ENCODE assay signal across 7 cellular contexts in the genomic region with DNA sequence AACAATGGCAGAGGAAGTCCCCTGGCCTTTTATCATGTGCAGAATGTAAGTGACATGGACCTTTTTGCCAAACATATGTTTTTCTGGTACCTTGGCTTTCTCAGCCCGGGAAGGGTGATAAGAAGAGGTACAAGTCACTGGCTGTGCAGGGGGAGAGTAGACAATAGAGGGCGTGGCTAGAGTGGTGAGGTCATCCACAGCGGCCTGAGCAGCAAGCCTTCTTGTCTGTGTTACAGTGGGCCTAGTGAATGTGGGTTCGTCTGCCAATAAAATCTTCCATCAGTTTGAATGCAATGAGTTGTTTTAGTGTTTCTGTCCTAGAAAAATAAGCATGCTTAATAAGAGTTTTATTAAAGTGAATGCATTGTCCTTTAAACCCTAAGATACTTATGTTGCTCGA. TPM values are rescaled to one million over a fixed set of nuclear protein-coding genes. Genes with fewer than 3 reads are reported as not detected.
A peak's percentile ranks its signal among the peaks of the same experiment; 100 is the strongest.
DNase-seq lines count a peak whose midpoint lies in the region; ATAC-seq and TF ChIP-seq lines count a peak whose summit lies in the region.

No MANE protein-coding gene starts in this region.

- H3K9me3 Mint-ChIP-seq in activated naive CD8-positive, alpha-beta T cell treated with anti-CD3 and anti-CD28 coated beads, Interleukin-2, amount 50 U/mL, for 24 hours, result no peaks in the 10 kb centered on the region

- in situ Hi-C loops in IMR-90 (cut with MboI; ENCODE audit: low sequenced_read_pairs), result no loop called here

- H4K5ac ChIP-seq in IMR-90 (ENCODE audit: low read depth, low read length), result no peak overlapping the region

- TF ChIP-seq RAD21 in IMR-90 (IDR thresholded peaks at IDR 0.05; ENCODE audit: low read length), result no peak

- TF ChIP-seq POLR2A in IMR-90 (IDR thresholded peaks at IDR 0.05; ENCODE audit: low read depth, low read length), result no peak

- dilution Hi-C loops in IMR-90 (cut with HindIII; ENCODE audit: low sequenced_read_pairs, unreplicated experiment), result no loop called here

- no peak overlapping the region for H2BK120ac ChIP-seq in IMR-90 (ENCODE audit: low read depth, low read length)

- no peaks in the 10 kb centered on the region for H3K9me3 ChIP-seq in IMR-90 (ENCODE audit: control insufficient read depth, insufficient read depth, low read length)
- no peaks in the 10 kb centered on the region for H3K9me3 ChIP-seq in iPS DF 6.9 (ENCODE audit: control insufficient read depth, insufficient read depth, low read length)
- H3K9me3 ChIP-seq in osteoblast (ENCODE audit: low read depth, low read length), result no peaks in the 10 kb centered on the region

- H2AFZ ChIP-seq in IMR-90 (replicated peaks; ENCODE audit: low read length, poor library complexity) (peak overlapping the region; percentile 71), osteoblast (ENCODE audit: low read length) (no peak overlapping the region)

- H4K20me1 ChIP-seq in IMR-90 (ENCODE audit: insufficient read depth, low read length) (no peaks in the 10 kb centered on the region), osteoblast (ENCODE audit: insufficient read depth, low read length) (no peaks in the 10 kb centered on the region)

- no peak overlapping the region for H4K91ac ChIP-seq in IMR-90 (ENCODE audit: insufficient read depth, low read depth, low read length)

- ATAC-seq in IMR-90 (ENCODE audit: low read depth), result peak; percentile 49; the same call in 1 of the 2 replicates
- no peak for ATAC-seq in activated naive CD8-positive, alpha-beta T cell treated with anti-CD3 and anti-CD28 coated beads, Interleukin-2, amount 50 U/mL, for 24 hours

- peaks cover 16% of the 10 kb centered on the region for H3K36me3 ChIP-seq in IMR-90 (ENCODE audit: control insufficient read depth, insufficient read depth, low read length)
- peaks cover 4% of the 10 kb centered on the region; the same call in 1 of the 2 replicates for H3K36me3 ChIP-seq in iPS DF 6.9 (ENCODE audit: control insufficient read depth, insufficient read depth, low read length)
- peaks cover 46% of the 10 kb centered on the region for H3K36me3 ChIP-seq in osteoblast (ENCODE audit: insufficient read depth, low read length)

- DNase-seq in IMR-90 (peak; percentile 62), astrocyte of the hippocampus (ENCODE audit: low read depth, low spot score) (peak; percentile 88), iPS DF 6.9 (ENCODE audit: low read depth, low spot score) (peak; percentile 39), NCI-H1092 (lab: John Stamatoyannopoulos, UW) (no peak), osteoblast (ENCODE audit: insufficient read length, low spot score, missing footprints) (no peak)
- DNase-seq in activated naive CD8-positive, alpha-beta T cell treated with anti-CD3 and anti-CD28 coated beads, Interleukin-2, amount 50 U/mL, for 24 hours, result no peak

- no peak overlapping the region for H3K18ac ChIP-seq in IMR-90 (ENCODE audit: low read depth, low read length)

- intact Hi-C loops in IMR-90 (cut with micrococcal nuclease), result loop anchor here (5.0 to 10.0 kb wide), 2 partner anchors 183 to 385 kb away; no protein-coding TSS in a partner anchor

- no peak overlapping the region for H2AK9ac ChIP-seq in IMR-90 (replicated peaks; ENCODE audit: low read depth, low read length, poor library complexity)

- H3K9ac ChIP-seq in IMR-90 (ENCODE audit: low read depth, low read length), result no peak overlapping the region

- CTCF ChIA-PET in IMR-90 (lab: Yijun Ruan, JAX), result interaction anchor here (1.4 kb wide), 1 partner anchor 129 kb away, joined by 3 read pairs; the partner anchor contains the start of gene KIF1B

- no TSS peak for BruUV-seq in IMR-90 (replicated peaks; lab: Mats Ljungman, UMichigan)

- TF ChIP-seq CTCF in IMR-90 (conservative IDR thresholded peaks at IDR 0.05; ENCODE audit: low read depth, low read length) (no peak), osteoblast (IDR thresholded peaks at IDR 0.05; ENCODE audit: extremely low read depth, low read depth, low read length) (no peak)

- peaks cover 5% of the 10 kb centered on the region for H3K4me1 ChIP-seq in IMR-90 (ENCODE audit: control insufficient read depth, insufficient read depth, low read length)
- H3K4me1 ChIP-seq in iPS DF 6.9 (ENCODE audit: control insufficient read depth, insufficient read depth, low read length), result no peaks in the 10 kb centered on the region
- peaks cover 3% of the 10 kb centered on the region for H3K4me1 ChIP-seq in osteoblast (ENCODE audit: insufficient read depth, low read length)

- no peaks in the 10 kb centered on the region for H3K27me3 Mint-ChIP-seq in activated naive CD8-positive, alpha-beta T cell treated with anti-CD3 and anti-CD28 coated beads, Interleukin-2, amount 50 U/mL, for 24 hours

- H3K27me3 ChIP-seq in IMR-90 (ENCODE audit: control insufficient read depth, insufficient read depth, low read length) (no peaks in the 10 kb centered on the region), iPS DF 6.9 (ENCODE audit: control insufficient read depth, insufficient read depth, low read length) (no peaks in the 10 kb centered on the region), osteoblast (ENCODE audit: insufficient read depth, low read length) (no peaks in the 10 kb centered on the region)

- no peak overlapping the region for H3K14ac ChIP-seq in IMR-90 (replicated peaks; ENCODE audit: low read depth, low read length)

- H3K56ac ChIP-seq in IMR-90 (ENCODE audit: extremely low read depth, insufficient read depth, low read length), result no peak overlapping the region

- H3K79me2 ChIP-seq in osteoblast (ENCODE audit: insufficient read depth, low read length), result no peaks in the 10 kb centered on the region

- H2BK20ac ChIP-seq in IMR-90 (ENCODE audit: low read depth, low read length), result no peak overlapping the region

- no peak overlapping the region for H4K8ac ChIP-seq in IMR-90 (ENCODE audit: low read depth in 2 of 2, low read length in 2 of 2)

- WGBS in IMR-90 (ENCODE audit: extremely low coverage in 2 of 2, insufficient read length in 1 of 2), 2 experiments, result no CpG with 5 or more reads among the region's 5 CpGs
- no CpG with 5 or more reads among the region's 5 CpGs for WGBS in iPS DF 6.9 (ENCODE audit: insufficient coverage, insufficient read length)

- no peak overlapping the region for H3K27ac Mint-ChIP-seq in activated naive CD8-positive, alpha-beta T cell treated with anti-CD3 and anti-CD28 coated beads, Interleukin-2, amount 50 U/mL, for 24 hours

- H3K4me2 ChIP-seq in IMR-90 (ENCODE audit: low read depth, low read length) (no peak overlapping the region), osteoblast (ENCODE audit: insufficient read depth, low read length) (no peak overlapping the region)

- H3K79me1 ChIP-seq in IMR-90 (ENCODE audit: low read depth in 1 of 2, low read length in 2 of 2), result no peaks in the 10 kb centered on the region

- no peak overlapping the region for H3K27ac ChIP-seq in IMR-90 (ENCODE audit: insufficient read depth, low read length)
- no peak overlapping the region for H3K27ac ChIP-seq in iPS DF 6.9 (ENCODE audit: low read length)
- H3K27ac ChIP-seq in temporal lobe (ENCODE audit: low read depth, low read length), result peak overlapping the region; percentile 94
- no peak overlapping the region for H3K27ac ChIP-seq in osteoblast (ENCODE audit: low read depth, low read length)

- H2BK5ac ChIP-seq in IMR-90 (ENCODE audit: low read depth, low read length, poor library complexity, severe bottlenecking), result no peak overlapping the region

- no peak overlapping the region for H3K4me3 Mint-ChIP-seq in activated naive CD8-positive, alpha-beta T cell treated with anti-CD3 and anti-CD28 coated beads, Interleukin-2, amount 50 U/mL, for 24 hours

- H2BK15ac ChIP-seq in IMR-90 (ENCODE audit: low read depth, low read length), result no peak overlapping the region

- POLR2A ChIA-PET in IMR-90 (lab: Charles Lee; ENCODE audit: unreplicated experiment), result no interaction called here

- no peak overlapping the region for H3K23ac ChIP-seq in IMR-90 (ENCODE audit: low read depth, low read length)

- no peak overlapping the region for H3K4me3 ChIP-seq in IMR-90 (ENCODE audit: insufficient read depth, low read depth, low read length)
- H3K4me3 ChIP-seq in iPS DF 6.9 (ENCODE audit: low read length), result no peak overlapping the region
- H3K4me3 ChIP-seq in osteoblast (ENCODE audit: insufficient read depth, low read length), result no peak overlapping the region

- 0 out of 2 replicates have a peak, but pooled peaks cover 2% of the 10 kb centered on the region for H3K9me1 ChIP-seq in IMR-90 (ENCODE audit: insufficient read depth, low read length)

- H2AK5ac ChIP-seq in IMR-90 (ENCODE audit: low read depth, low read length), result no peak overlapping the region

- no peaks in the 10 kb centered on the region for H3K4me1 Mint-ChIP-seq in activated naive CD8-positive, alpha-beta T cell treated with anti-CD3 and anti-CD28 coated beads, Interleukin-2, amount 50 U/mL, for 24 hours

- peaks cover 6% of the 10 kb centered on the region for H3K36me3 Mint-ChIP-seq in activated naive CD8-positive, alpha-beta T cell treated with anti-CD3 and anti-CD28 coated beads, Interleukin-2, amount 50 U/mL, for 24 hours (ENCODE audit: low read depth)

- no peak overlapping the region for H3K4ac ChIP-seq in IMR-90 (ENCODE audit: low read depth, low read length)

TF ChIP-seq in IMR-90, 13 proteins besides CTCF, POLR2A, EP300 and RAD21 (continues in another document):
- no peak for TF ChIP-seq MAZ (IDR thresholded peaks at IDR 0.05; ENCODE audit: borderline replicate concordance, low read depth, low read length)
- no peak for TF ChIP-seq SMC3 (IDR thresholded peaks at IDR 0.05; ENCODE audit: low read depth, low read length)
- no peak for TF ChIP-seq MXI1 (IDR thresholded peaks at IDR 0.05; ENCODE audit: borderline replicate concordance, low read depth, low read length)
- TF ChIP-seq, protein P1, sequence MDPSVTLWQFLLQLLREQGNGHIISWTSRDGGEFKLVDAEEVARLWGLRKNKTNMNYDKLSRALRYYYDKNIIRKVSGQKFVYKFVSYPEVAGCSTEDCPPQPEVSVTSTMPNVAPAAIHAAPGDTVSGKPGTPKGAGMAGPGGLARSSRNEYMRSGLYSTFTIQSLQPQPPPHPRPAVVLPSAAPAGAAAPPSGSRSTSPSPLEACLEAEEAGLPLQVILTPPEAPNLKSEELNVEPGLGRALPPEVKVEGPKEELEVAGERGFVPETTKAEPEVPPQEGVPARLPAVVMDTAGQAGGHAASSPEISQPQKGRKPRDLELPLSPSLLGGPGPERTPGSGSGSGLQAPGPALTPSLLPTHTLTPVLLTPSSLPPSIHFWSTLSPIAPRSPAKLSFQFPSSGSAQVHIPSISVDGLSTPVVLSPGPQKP (IDR thresholded peaks at IDR 0.05; ENCODE audit: borderline replicate concordance, low read depth, low read length), result no peak
- TF ChIP-seq FOS (IDR thresholded peaks at IDR 0.05; ENCODE audit: low read depth, low read length), result no peak
- TF ChIP-seq CHD1 (IDR thresholded peaks at IDR 0.05; ENCODE audit: low read depth, low read length), result no peak
- TF ChIP-seq BHLHE40 (IDR thresholded peaks at IDR 0.05; ENCODE audit: low read depth, low read length), result no peak
- no peak for TF ChIP-seq RFX5 (IDR thresholded peaks at IDR 0.05; ENCODE audit: low read depth, low read length)

RNA-seq across cellular contexts. Expression of gene PGD, which starts 59.0 kb away (rescaled TPM):
- total RNA-seq in IMR-90 (2012; rRNA removed), result 187 and 216 TPM in 2 replicates
- 103 and 118 TPM in 2 replicates for polyA plus RNA-seq in IMR-90 (2012; rRNA removed)
- polyA plus RNA-seq in IMR-90 (2012; cell fraction: cytosol; rRNA removed), result 89.5 and 99.0 TPM in 2 replicates
- polyA plus RNA-seq in IMR-90 (2012; cell fraction: nucleus; rRNA removed; ENCODE audit: low replicate concordance), result 78.3 and 98.0 TPM in 2 replicates
- total RNA-seq in temporal lobe, result 80.9 TPM
- 136 and 142 TPM in 2 replicates for total RNA-seq in osteoblast

Comparison
In these comparisons a context has a peak if more than half of its experiments do, and no peak if none do; other contexts are left out.
1. DNase-seq: peak in IMR-90 (single experiment), astrocyte of the hippocampus (single experiment) and iPS DF 6.9 (single experiment); none in NCI-H1092 (single experiment), osteoblast (single experiment) and activated naive CD8-positive, alpha-beta T cell treated with anti-CD3 and anti-CD28 coated beads, Interleukin-2, amount 50 U/mL, for 24 hours (single experiment).